Comparison of ENCODE assay signal across 24 cellular contexts in genomic region chr16:4057439-4057877, GRCh38. TPM values are rescaled to one million over a fixed set of nuclear protein-coding genes. Genes with fewer than 3 reads are reported as not detected.
DNase-seq lines count a peak whose midpoint lies in the region; ATAC-seq and TF ChIP-seq lines count a peak whose summit lies in the region.
"Had no signal": no experiment of that assay in that cellular context is flagged by ENCODE, and none has a peak within 500 bp of the region (broad histone marks: within the 10 kb centered on the region; RNA-seq: fewer than 3 reads in every experiment).

No MANE protein-coding gene starts in this region.

- no peak overlapping the region for H3K18ac ChIP-seq in neuronal stem cell (ENCODE audit: low read length)

- H3K9ac ChIP-seq in neuronal stem cell (ENCODE audit: low read depth, low read length, poor library complexity): no peak overlapping the region
- H3K9ac ChIP-seq: parathyroid adenoma had no signal

- no peak overlapping the region for H3K4ac ChIP-seq in neuronal stem cell (ENCODE audit: low read length)

- no peaks in the 10 kb centered on the region for H3K27me3 Mint-ChIP-seq in natural killer cell (ENCODE audit: low read depth in 2 of 2)
- H3K27me3 Mint-ChIP-seq in CD4-positive, alpha-beta T cell: no peaks in the 10 kb centered on the region
- H3K27me3 Mint-ChIP-seq: activated naive CD8-positive, alpha-beta T cell treated with anti-CD3 and anti-CD28 coated beads, Interleukin-2, amount 50 U/mL, for 24 hours; stimulated activated memory B cell treated with anti-CD40 and anti-IgM and Interleukin-4, amounts not matched to agents 10 μg/mL and 1 μg/mL and 100 μg/mL, for 72 hours had no signal

- H2BK12ac ChIP-seq in neuronal stem cell (ENCODE audit: low read length): no peak overlapping the region

- H3K27ac ChIP-seq in right cardiac atrium (ENCODE audit: low read length): no peak overlapping the region
- H3K27ac ChIP-seq in right atrium auricular region: no peak overlapping the region
- no peak overlapping the region for H3K27ac ChIP-seq in CD4-positive, alpha-beta T cell (ENCODE audit: low read depth, low read length)
- no peak overlapping the region for H3K27ac ChIP-seq in neuronal stem cell (replicated peaks; ENCODE audit: low read length)
- H3K27ac ChIP-seq: brain microvascular endothelial cell, colonic mucosa, esophagus muscularis mucosa, parathyroid adenoma had no signal

- no peak overlapping the region for H2BK15ac ChIP-seq in neuronal stem cell (ENCODE audit: low read length)

- H4K8ac ChIP-seq in neuronal stem cell (ENCODE audit: low read depth, low read length): no peak overlapping the region

- peak in 2 of 3 donors; percentile 53 to 54 for DNase-seq in right cardiac atrium
- no peak for DNase-seq in right atrium auricular region (ENCODE audit: low spot score)
- peak; percentile 19 to 71 for DNase-seq in cardiac fibroblast (ENCODE audit: low read depth in 2 of 2)
- DNase-seq in natural killer cell: no peak
- DNase-seq in CD4-positive, alpha-beta T cell: no peak
- DNase-seq in 8988T: no peak
- DNase-seq in HT-29 (ENCODE audit: low spot score): no peak
- DNase-seq in neuronal stem cell (ENCODE audit: low spot score): no peak
- DNase-seq: activated CD4-positive, alpha-beta T cell treated with anti-CD3 and anti-CD28 coated beads, Interleukin-2, amount 50 U/mL, for 48 hours; activated CD4-positive, CD25-positive, alpha-beta regulatory T cell; activated gamma-delta T cell; activated naive CD8-positive, alpha-beta T cell treated with anti-CD3 and anti-CD28 coated beads, Interleukin-2, amount 50 U/mL, for 24 hours; brain microvascular endothelial cell; C1 segment of cervical spinal cord; colonic mucosa; mesenchymal stem cell; naive B cell; NCI-H2171 treated with DMSO at 0.1 percent for 48 hours; NCI-H69; T-helper 9 cell had no signal

- POLR2A ChIA-PET in CD4-positive, alpha-beta T cell (lab: Charles Lee): no interaction called here

- 78% methylated on average over 17 of the region's 17 CpGs for WGBS in right cardiac atrium
- WGBS in neuronal stem cell (ENCODE audit: extremely low coverage in 2 of 2, insufficient read length in 2 of 2, insufficient replicate concordance in 1 of 2), 2 donors: no CpG with 5 or more reads among the region's 17 CpGs

- no peak overlapping the region for H3K4me2 ChIP-seq in neuronal stem cell (ENCODE audit: insufficient read depth, low read length, poor library complexity, severe bottlenecking)

- no peak overlapping the region for H2BK5ac ChIP-seq in neuronal stem cell (ENCODE audit: low read length)

- H2AK5ac ChIP-seq in neuronal stem cell (ENCODE audit: low read depth, low read length): no peak overlapping the region

- peaks cover 0 to 3% of the 10 kb centered on the region in 2 donors for H3K9me3 Mint-ChIP-seq in natural killer cell
- peaks cover 7% of the 10 kb centered on the region for H3K9me3 Mint-ChIP-seq in CD4-positive, alpha-beta T cell

- intact Hi-C loops in right cardiac atrium (cut with DNase I) (no loop called here), natural killer cell (cut with micrococcal nuclease) (no loop called here)
- intact Hi-C loops in CD4-positive, alpha-beta T cell (cut with DNase I, micrococcal nuclease): no loop called here

- no peaks in the 10 kb centered on the region for H3K27me3 ChIP-seq in right cardiac atrium (ENCODE audit: control insufficient read depth, insufficient read depth)
- H3K27me3 ChIP-seq in right atrium auricular region: no peaks in the 10 kb centered on the region
- H3K27me3 ChIP-seq in CD4-positive, alpha-beta T cell (ENCODE audit: control insufficient read depth, insufficient read depth, low read length): no peaks in the 10 kb centered on the region
- no peaks in the 10 kb centered on the region for H3K27me3 ChIP-seq in neuronal stem cell (ENCODE audit: control insufficient read depth in 3 of 3, insufficient read depth in 3 of 3, low read depth in 1 of 3, low read length in 3 of 3)
- H3K27me3 ChIP-seq: brain microvascular endothelial cell, colonic mucosa, esophagus muscularis mucosa had no signal

- CTCF ChIA-PET in CD4-positive, alpha-beta T cell (lab: Charles Lee): no interaction called here

- no peak overlapping the region for H2BK120ac ChIP-seq in neuronal stem cell (ENCODE audit: low read depth, low read length)

- peaks cover 65 to 74% of the 10 kb centered on the region in 2 donors for H3K4me1 Mint-ChIP-seq in natural killer cell
- peaks cover 12% of the 10 kb centered on the region for H3K4me1 Mint-ChIP-seq in CD4-positive, alpha-beta T cell (ENCODE audit: low read depth)
- H3K4me1 Mint-ChIP-seq: IgD-negative memory B cell; stimulated activated memory B cell treated with anti-CD40 and anti-IgM and Interleukin-4, amounts not matched to agents 10 μg/mL and 1 μg/mL and 100 μg/mL, for 72 hours had no signal

- H3K79me1 ChIP-seq in neuronal stem cell (ENCODE audit: low read depth, low read length): peaks cover 1% of the 10 kb centered on the region

- H3K27ac Mint-ChIP-seq in natural killer cell: peak overlapping the region; percentile 95 to 98
- no peak overlapping the region for H3K27ac Mint-ChIP-seq in CD4-positive, alpha-beta T cell
- H3K27ac Mint-ChIP-seq: activated naive CD8-positive, alpha-beta T cell treated with anti-CD3 and anti-CD28 coated beads, Interleukin-2, amount 50 U/mL, for 24 hours; IgD-negative memory B cell; naive B cell; stimulated activated memory B cell treated with anti-CD40 and anti-IgM and Interleukin-4, amounts not matched to agents 10 μg/mL and 1 μg/mL and 100 μg/mL, for 72 hours had no signal

- H4K91ac ChIP-seq in neuronal stem cell (ENCODE audit: low read depth, low read length, poor library complexity): no peak overlapping the region

- ATAC-seq in right cardiac atrium (peak in 1 of 2 donors; percentile 26), natural killer cell (no peak)
- no peak for ATAC-seq in CD4-positive, alpha-beta T cell (ENCODE audit: poor library complexity)
- ATAC-seq: activated naive CD8-positive, alpha-beta T cell treated with anti-CD3 and anti-CD28 coated beads, Interleukin-2, amount 50 U/mL, for 24 hours; stimulated activated memory B cell treated with anti-CD40 and anti-IgM and Interleukin-4, amounts not matched to agents 10 μg/mL and 1 μg/mL and 100 μg/mL, for 72 hours had no signal

- no peak overlapping the region for H3K14ac ChIP-seq in neuronal stem cell (ENCODE audit: low read length)

- H3K9me3 ChIP-seq in right cardiac atrium (ENCODE audit: control insufficient read depth, low read length) (no peaks in the 10 kb centered on the region), right atrium auricular region (peaks cover 6 to 22% of the 10 kb centered on the region in 2 donors), neuronal stem cell (replicated peaks in 1 of 2; ENCODE audit: control insufficient read depth in 2 of 2, insufficient read depth in 1 of 2, low read depth in 1 of 2, low read length in 2 of 2) (peaks cover 0 to 17% of the 10 kb centered on the region in 2 donors)
- peaks cover 24% of the 10 kb centered on the region for H3K9me3 ChIP-seq in CD4-positive, alpha-beta T cell (ENCODE audit: control insufficient read depth, low read length)
- H3K9me3 ChIP-seq: colonic mucosa had no signal

- peak overlapping the region; percentile 67 for H3K4me3 Mint-ChIP-seq in natural killer cell
- H3K4me3 Mint-ChIP-seq in CD4-positive, alpha-beta T cell: no peak overlapping the region
- H3K4me3 Mint-ChIP-seq: activated naive CD8-positive, alpha-beta T cell treated with anti-CD3 and anti-CD28 coated beads, Interleukin-2, amount 50 U/mL, for 24 hours; stimulated activated memory B cell treated with anti-CD40 and anti-IgM and Interleukin-4, amounts not matched to agents 10 μg/mL and 1 μg/mL and 100 μg/mL, for 72 hours had no signal

- no peak for TF ChIP-seq CTCF in right atrium auricular region (IDR thresholded peaks at IDR 0.05)
- TF ChIP-seq CTCF in cardiac fibroblast (IDR thresholded peaks at IDR 0.05; ENCODE audit: low read depth, low read length): no peak
- TF ChIP-seq CTCF in natural killer cell (IDR thresholded peaks at IDR 0.05): no peak
- TF ChIP-seq CTCF in CD4-positive, alpha-beta T cell (IDR thresholded peaks at IDR 0.05): no peak

- H3K23ac ChIP-seq in neuronal stem cell (ENCODE audit: low read depth, low read length, poor library complexity): no peak overlapping the region

- no peak overlapping the region for H2AFZ ChIP-seq in neuronal stem cell (ENCODE audit: low read length)
- H2AFZ ChIP-seq: parathyroid adenoma had no signal

- H3K4me3 ChIP-seq in right cardiac atrium (ENCODE audit: low read length) (no peak overlapping the region), right atrium auricular region (no peak overlapping the region), cardiac fibroblast (replicated peaks in 1 of 2; ENCODE audit: low read depth in 2 of 2, low read length in 2 of 2) (no peak overlapping the region), neuronal stem cell (ENCODE audit: low read length in 2 of 2) (no peak overlapping the region)
- H3K4me3 ChIP-seq: colonic mucosa, esophagus muscularis mucosa had no signal

- H3K36me3 Mint-ChIP-seq in natural killer cell: peaks cover 20% of the 10 kb centered on the region
- peaks cover 21% of the 10 kb centered on the region for H3K36me3 Mint-ChIP-seq in CD4-positive, alpha-beta T cell (ENCODE audit: low read depth)

- peaks cover 5% of the 10 kb centered on the region for H3K4me1 ChIP-seq in right cardiac atrium (ENCODE audit: control insufficient read depth, insufficient read depth, low read length)
- H3K4me1 ChIP-seq in right atrium auricular region: peaks cover 0 to 26% of the 10 kb centered on the region in 2 donors
- H3K4me1 ChIP-seq in neuronal stem cell (ENCODE audit: control insufficient read depth in 2 of 2, insufficient read depth in 1 of 2, low read depth in 1 of 2, low read length in 2 of 2): peaks cover 0 to 11% of the 10 kb centered on the region in 2 donors
- H3K4me1 ChIP-seq: colonic mucosa, parathyroid adenoma had no signal

- H3K36me3 ChIP-seq in right atrium auricular region (no peaks in the 10 kb centered on the region), neuronal stem cell (replicated peaks in 1 of 2; ENCODE audit: control insufficient read depth in 2 of 2, insufficient read depth in 2 of 2, low read length in 2 of 2) (no peaks in the 10 kb centered on the region)
- H3K36me3 ChIP-seq: brain microvascular endothelial cell, colonic mucosa, esophagus muscularis mucosa had no signal

RNA-seq across cellular contexts. Expression of gene ADCY9, which starts 58.8 kb away (rescaled TPM):
- total RNA-seq in right cardiac atrium (10 to 100 TPM; 25.9 to 31.4 (median 28.9) TPM), right atrium auricular region (10 to 100 TPM; 31.5 to 42.2 TPM), natural killer cell (10 to 100 TPM; 28.0 to 52.4 (median 38.3) TPM)
- polyA plus RNA-seq in right cardiac atrium: 13.0 TPM
- 1 to 10 TPM; 7.1 to 7.4 TPM for total RNA-seq in CD4-positive, alpha-beta T cell
- total RNA-seq in HT-29 (2014; rRNA removed; shearing (Covaris generic)): 0.42 and 1.8 TPM in 2 replicates
- 3.3 TPM for polyA plus RNA-seq in neuronal stem cell (2013, experiment 1 of 2)
- 3.1 TPM for polyA plus RNA-seq in neuronal stem cell (2013, experiment 2 of 2)

Comparison
In these comparisons a context has a peak if more than half of its experiments do, and no peak if none do; other contexts are left out.
1. DNase-seq: peak in right cardiac atrium (2 of 3) and cardiac fibroblast (2 of 2); none in right atrium auricular region (single experiment), natural killer cell (single experiment), CD4-positive, alpha-beta T cell (0 of 10), 8988T (single experiment), HT-29 (single experiment) and neuronal stem cell (single experiment).